Comparison of ENCODE assay signal across 8 cellular contexts in the genomic region with DNA sequence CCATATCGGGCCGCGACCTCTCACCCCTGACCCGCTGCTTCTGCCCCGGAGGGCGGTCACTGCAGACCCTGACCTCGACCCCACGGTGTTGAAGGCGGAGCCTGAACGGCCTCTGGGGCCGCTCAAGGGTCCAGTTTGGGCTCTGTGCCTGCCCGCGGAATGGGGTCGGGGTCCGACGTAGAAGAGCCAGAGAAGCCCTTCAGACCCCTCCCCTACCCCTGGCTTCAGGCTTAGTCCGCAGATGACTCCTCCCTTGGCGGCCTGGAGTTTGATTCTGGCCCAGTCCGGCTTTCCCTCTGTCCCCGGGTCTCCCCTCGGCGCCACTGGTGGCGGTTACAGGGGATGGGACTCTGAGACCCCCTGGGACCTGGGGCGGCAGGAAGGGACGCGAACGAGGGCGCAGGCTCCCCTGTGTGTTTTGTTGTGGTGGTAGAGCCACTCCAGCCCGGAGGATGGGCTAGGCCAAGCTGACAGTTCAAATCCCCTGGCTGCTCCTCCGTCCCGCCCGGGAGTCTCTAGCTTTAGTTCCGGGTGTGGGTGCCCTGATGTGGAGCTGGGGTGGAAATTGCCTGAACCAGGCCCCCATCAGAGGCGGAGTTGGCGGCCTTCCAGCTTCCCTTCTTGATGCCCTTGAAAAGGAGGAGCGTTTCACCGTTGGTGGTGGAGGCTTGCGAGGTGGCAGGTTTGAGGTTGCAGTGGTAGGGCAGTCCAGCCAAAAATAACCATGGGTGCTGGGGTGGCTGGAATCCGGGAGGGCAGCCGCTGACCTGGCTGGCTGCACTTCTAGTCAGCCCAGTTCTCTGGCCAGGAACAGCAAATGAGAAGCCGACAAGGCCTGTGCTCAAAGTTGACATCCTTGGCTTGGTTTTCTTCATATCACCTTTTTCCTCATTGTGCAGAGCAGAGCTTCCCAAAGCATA. TPM values are rescaled to one million over a fixed set of nuclear protein-coding genes. Genes with fewer than 3 reads are reported as not detected.
DNase-seq lines count a peak whose midpoint lies in the region; ATAC-seq and TF ChIP-seq lines count a peak whose summit lies in the region.

No MANE protein-coding gene starts in this region.

- H2AFZ ChIP-seq in hepatocyte = peak overlapping the region; percentile 70

- no peaks in the 10 kb centered on the region for H3K9me2 ChIP-seq in hepatocyte (replicated peaks; ENCODE audit: insufficient read depth)

- peaks cover 45 to 50% (median 49%) of the 10 kb centered on the region in 3 donors for H3K4me1 Mint-ChIP-seq in T-cell

- H3K36me3 ChIP-seq in hepatocyte (replicated peaks; ENCODE audit: insufficient read depth, low read depth) (no peaks in the 10 kb centered on the region), sigmoid colon (peaks cover 16 to 26% (median 20%) of the 10 kb centered on the region in 4 donors)

- H3K27me3 ChIP-seq in hepatocyte (no peaks in the 10 kb centered on the region), sigmoid colon (no peaks in the 10 kb centered on the region)

- H3K4me1 ChIP-seq in hepatocyte (ENCODE audit: insufficient read depth) (peaks cover 14% of the 10 kb centered on the region), sigmoid colon (peaks cover 0 to 50% (median 39%) of the 10 kb centered on the region in 4 donors)

- peaks cover 48% of the 10 kb centered on the region for H4K20me1 ChIP-seq in hepatocyte (ENCODE audit: insufficient read depth, poor library complexity, severe bottlenecking)

- H3K9me3 ChIP-seq in hepatocyte (ENCODE audit: low read depth) (no peaks in the 10 kb centered on the region), sigmoid colon (no peaks in the 10 kb centered on the region)

- intact Hi-C loops in sigmoid colon (cut with DNase I) = no loop called here

- CTCF ChIA-PET in T-cell (lab: Charles Lee) = interaction anchor here (0.9 to 1.5 kb wide), 9 partner anchors 11 to 322 kb away, joined by 3 to 8 read pairs (median 4); partner anchors contain the start of gene COX5A (in 1 of the 2)

- no peaks in the 10 kb centered on the region for H3K9me3 Mint-ChIP-seq in T-cell

- H3K79me2 ChIP-seq in hepatocyte = peaks cover 56% of the 10 kb centered on the region

- peak overlapping the region; percentile 87 for H3K4me2 ChIP-seq in hepatocyte

- H3K27me3 Mint-ChIP-seq in T-cell = no peaks in the 10 kb centered on the region

- 5% methylated on average over 40 of the region's 41 CpGs for WGBS in hepatocyte (ENCODE audit: low lambda C conversion rate, missing lambda C conversion rate)
- 0 to 1% methylated on average over 41 of the region's 41 CpGs for WGBS in sigmoid colon, 2 donors

- no peak for TF ChIP-seq EP300 in sigmoid colon (IDR thresholded peaks at IDR 0.05)

- DNase-seq in GM04504 (ENCODE audit: low read depth) (peak; percentile 38), T-cell (peak in 33 of 34 experiments; percentile 45 to 85 (median 74)), anterior cingulate cortex (lab: John Stamatoyannopoulos, UW) (peak in 33 of 58 donors; percentile 8 to 70 (median 31)), hepatocyte (ENCODE audit: low spot score) (peak; percentile 86), sigmoid colon (peak; percentile 89)

- POLR2A ChIA-PET in T-cell (lab: Charles Lee) = interaction anchor here (0.6 to 1.4 kb wide), 3 partner anchors 15 to 221 kb away, joined by 3 to 5 read pairs (median 3); no protein-coding TSS in a partner anchor

- H3K36me3 Mint-ChIP-seq in T-cell = peaks cover 19% of the 10 kb centered on the region

- H3K4me3 ChIP-seq in hepatocyte (peak overlapping the region; percentile 98), sigmoid colon (peak overlapping the region; percentile 75 to 100 (median 88))

- TF ChIP-seq CTCF in hepatocyte (IDR thresholded peaks at IDR 0.05; ENCODE audit: poor library complexity) = no peak
- TF ChIP-seq CTCF in sigmoid colon (IDR thresholded peaks at IDR 0.05) = no peak

- ATAC-seq in HG03558 (IDR thresholded peaks at IDR 0.05; ENCODE audit: extremely low read depth, unreplicated experiment) (peak; percentile 0), T-cell (replicated peaks in 1 of 4) (no peak), HG03432 (IDR thresholded peaks at IDR 0.05; ENCODE audit: unreplicated experiment) (no peak), HG03342 (IDR thresholded peaks at IDR 0.05; ENCODE audit: unreplicated experiment) (no peak)

- peak overlapping the region; percentile 88 to 93 (median 92) for H3K4me3 Mint-ChIP-seq in T-cell

- H3K27ac ChIP-seq in hepatocyte (peak overlapping the region; percentile 99), sigmoid colon (peak overlapping the region; percentile 96 to 100 (median 98))

- peak; percentile 19 to 51 for TF ChIP-seq POLR2A in sigmoid colon (IDR thresholded peaks at IDR 0.05)

- peak overlapping the region; percentile 92 to 94 for H3K27ac Mint-ChIP-seq in T-cell

RNA-seq across cellular contexts. Expression of gene CLK3, which starts 0.6 kb away (rescaled TPM):
- total RNA-seq in T-cell = 100 to 1,000 TPM; 162 to 258 (median 180) TPM
- 71.3 and 94.6 TPM in 2 replicates for total RNA-seq in hepatocyte
- 69.0 and 91.7 TPM in 2 replicates for polyA plus RNA-seq in hepatocyte
- 100 to 1,000 TPM in 3 of 4 donors, 10 to 100 TPM in 1; 73.1 to 124 (median 115) TPM for total RNA-seq in sigmoid colon
- 10 to 100 TPM; 59.5 to 75.5 (median 60.1) TPM for polyA plus RNA-seq in sigmoid colon

Comparison
In these comparisons a context has a peak if more than half of its experiments do, and no peak if none do; other contexts are left out.
1. DNase-seq: peak in every context shown above with its lines; median percentile 89 in sigmoid colon; 86 in hepatocyte; 74 in T-cell; 38 in GM04504; 31 in anterior cingulate cortex.